ENCODE assay signal across 8 cellular contexts in genomic region chr3:108388136-108389132, GRCh38.
DNase-seq lines count a peak whose midpoint lies in the region; ATAC-seq and TF ChIP-seq lines count a peak whose summit lies in the region.

No MANE protein-coding gene starts in this region.

- no peak overlapping the region for H3K4me3 Mint-ChIP-seq in activated CD4-positive, alpha-beta T cell treated with anti-CD3 and anti-CD28 coated beads for 36 hours
- H3K4me3 Mint-ChIP-seq in memory B cell = peak overlapping the region; percentile 58

- H3K4me3 ChIP-seq in psoas muscle = no peak overlapping the region

- no peaks in the 10 kb centered on the region for H3K27me3 ChIP-seq in psoas muscle (ENCODE audit: insufficient read depth in 3 of 3, low read length in 2 of 3)

- ATAC-seq in activated CD4-positive, alpha-beta T cell treated with anti-CD3 and anti-CD28 coated beads for 36 hours = peak; percentile 90
- ATAC-seq in HG02938 (IDR thresholded peaks at IDR 0.05; ENCODE audit: unreplicated experiment) (peak; percentile 71), memory B cell (ENCODE audit: low read depth) (peak; percentile 68), psoas muscle (no peak)

- no peaks in the 10 kb centered on the region for H3K9me3 Mint-ChIP-seq in activated CD4-positive, alpha-beta T cell treated with anti-CD3 and anti-CD28 coated beads for 36 hours (ENCODE audit: low read depth)
- H3K9me3 Mint-ChIP-seq in memory B cell = no peaks in the 10 kb centered on the region

- no peaks in the 10 kb centered on the region for H3K36me3 ChIP-seq in psoas muscle (ENCODE audit: insufficient read depth in 1 of 2, low read depth in 1 of 2)

- 41 to 57% (median 48%) methylated on average over 12 of the region's 12 CpGs for WGBS in psoas muscle, 3 donors

- intact Hi-C loops in activated CD4-positive, alpha-beta T cell treated with anti-CD3 and anti-CD28 coated beads for 36 hours (cut with DNase I, micrococcal nuclease) = loop anchor here (1.0 to 5.0 kb wide), 7 partner anchors 46 to 449 kb away; partner anchors contain the start of genes HHLA2 (in 1 of the 2) and IFT57 (in 1 of the 2)
- intact Hi-C loops in psoas muscle (cut with DNase I) = no loop called here

- H3K27ac ChIP-seq in psoas muscle = no peak overlapping the region

- DNase-seq in activated CD4-positive, alpha-beta T cell treated with anti-CD3 and anti-CD28 coated beads for 36 hours = peak; percentile 29
- DNase-seq in activated CD4-positive, alpha-beta T cell treated with anti-CD3 and anti-CD28 coated beads for 1 hour = no peak
- DNase-seq in NCI-H2081 treated with DMSO at 0.1 percent for 48 hours (lab: John Stamatoyannopoulos, UW) = peak; percentile 77
- DNase-seq in memory B cell (ENCODE audit: low spot score in 2 of 2) = no peak
- no peak for DNase-seq in epidermal melanocyte (ENCODE audit: insufficient read length, low spot score)
- no peak for DNase-seq in psoas muscle
- DNase-seq in T-helper 9 cell = no peak

- H3K9me3 ChIP-seq in psoas muscle = no peaks in the 10 kb centered on the region

- H3K4me1 Mint-ChIP-seq in activated CD4-positive, alpha-beta T cell treated with anti-CD3 and anti-CD28 coated beads for 36 hours = peaks cover 25% of the 10 kb centered on the region
- peaks cover 20% of the 10 kb centered on the region for H3K4me1 Mint-ChIP-seq in memory B cell

- CTCF ChIA-PET in activated CD4-positive, alpha-beta T cell treated with anti-CD3 and anti-CD28 coated beads for 36 hours (lab: Charles Lee) = interaction anchor here (0.5 to 1.6 kb wide), 7 partner anchors 17 to 344 kb away, joined by 3 to 7 read pairs (median 4); no protein-coding TSS in a partner anchor

- no peak for TF ChIP-seq CTCF in psoas muscle (IDR thresholded peaks at IDR 0.05)

- peak overlapping the region; percentile 8 for H3K27ac Mint-ChIP-seq in activated CD4-positive, alpha-beta T cell treated with anti-CD3 and anti-CD28 coated beads for 36 hours
- H3K27ac Mint-ChIP-seq in memory B cell = peak overlapping the region; percentile 68

- no peaks in the 10 kb centered on the region for H3K36me3 Mint-ChIP-seq in activated CD4-positive, alpha-beta T cell treated with anti-CD3 and anti-CD28 coated beads for 36 hours (ENCODE audit: low read depth)
- no peaks in the 10 kb centered on the region for H3K36me3 Mint-ChIP-seq in memory B cell

- POLR2A ChIA-PET in activated CD4-positive, alpha-beta T cell treated with anti-CD3 and anti-CD28 coated beads for 36 hours (lab: Charles Lee) = interaction anchor here (0.6 to 1.6 kb wide), 3 partner anchors 196 to 298 kb away, joined by 3 to 6 read pairs (median 5); no protein-coding TSS in a partner anchor

- peaks cover 15% of the 10 kb centered on the region for H3K27me3 Mint-ChIP-seq in activated CD4-positive, alpha-beta T cell treated with anti-CD3 and anti-CD28 coated beads for 36 hours
- peaks cover 1% of the 10 kb centered on the region for H3K27me3 Mint-ChIP-seq in memory B cell

- H3K4me1 ChIP-seq in psoas muscle = no peaks in the 10 kb centered on the region

Comparison
In these comparisons a context has a peak if more than half of its experiments do, and no peak if none do; other contexts are left out.
1. DNase-seq: peak in activated CD4-positive, alpha-beta T cell treated with anti-CD3 and anti-CD28 coated beads for 36 hours (single experiment) and NCI-H2081 treated with DMSO at 0.1 percent for 48 hours (single experiment); none in activated CD4-positive, alpha-beta T cell treated with anti-CD3 and anti-CD28 coated beads for 1 hour (single experiment), memory B cell (0 of 2), epidermal melanocyte (single experiment), psoas muscle (0 of 2) and T-helper 9 cell (single experiment).
2. ATAC-seq: peak in activated CD4-positive, alpha-beta T cell treated with anti-CD3 and anti-CD28 coated beads for 36 hours (single experiment), HG02938 (single experiment) and memory B cell (single experiment); none in psoas muscle (0 of 4).
3. intact Hi-C loops: an anchor here in activated CD4-positive, alpha-beta T cell treated with anti-CD3 and anti-CD28 coated beads for 36 hours (1.0 to 5.0 kb wide); none called in psoas muscle.